In the genomic region with DNA sequence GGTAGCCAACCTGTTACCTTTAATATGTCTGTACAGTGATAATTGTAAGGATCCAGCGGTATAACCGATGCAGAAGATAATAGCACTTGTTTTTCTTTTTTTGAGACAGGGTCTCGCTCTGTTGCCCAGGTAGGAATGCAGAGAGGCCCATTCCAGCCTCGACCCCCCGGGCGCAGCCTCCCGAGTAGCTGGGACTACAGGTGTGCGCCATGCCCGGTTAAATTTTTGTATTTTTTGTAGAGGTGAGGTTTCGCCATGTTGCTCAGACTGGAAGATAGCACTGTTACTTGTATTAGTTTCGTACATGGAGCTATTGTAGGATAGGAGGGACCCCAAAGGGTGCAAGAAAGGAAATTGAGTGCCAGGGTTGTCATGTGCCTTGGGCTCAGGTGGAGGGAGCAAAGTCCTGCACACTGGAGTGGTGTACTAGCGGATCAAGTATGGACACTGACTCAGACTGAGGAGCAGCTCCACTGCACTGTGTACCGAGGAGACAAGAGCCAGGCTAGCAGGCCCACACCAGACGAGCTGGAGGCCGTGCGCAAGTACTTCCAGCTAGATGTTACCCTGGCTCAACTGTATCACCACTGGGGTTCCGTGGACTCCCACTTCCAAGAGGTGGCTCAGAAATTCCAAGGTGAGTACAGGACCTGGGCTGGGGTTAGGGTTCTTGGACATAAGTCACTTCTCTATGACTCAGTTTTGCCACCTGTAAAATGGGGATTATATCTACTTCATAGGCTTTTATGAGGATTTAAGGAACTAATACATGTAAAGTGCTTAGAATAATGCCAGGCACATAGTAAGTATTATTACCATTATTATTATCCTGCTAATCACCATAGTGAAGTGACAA, we compare ENCODE assay signal across 8 cellular contexts.
DNase-seq lines count a peak whose midpoint lies in the region; ATAC-seq and TF ChIP-seq lines count a peak whose summit lies in the region.

No MANE protein-coding gene starts in this region.

- peaks cover 20% of the 10 kb centered on the region for H3K79me2 ChIP-seq in MM.1S (ENCODE audit: low read length)

- H3K4me3 ChIP-seq in MM.1S (ENCODE audit: low read length) (peak overlapping the region; percentile 96), mucosa of rectum (ENCODE audit: low read length in 2 of 2) (peak overlapping the region; percentile 90 to 91)

- H3K4me3 Mint-ChIP-seq in central memory CD8-positive, alpha-beta T cell = peak overlapping the region; percentile 89

- no peaks in the 10 kb centered on the region for H3K27me3 Mint-ChIP-seq in central memory CD8-positive, alpha-beta T cell

- H3K9me3 ChIP-seq in MM.1S (replicated peaks; ENCODE audit: insufficient read depth, low read length) (no peaks in the 10 kb centered on the region), mucosa of rectum (ENCODE audit: control insufficient read depth in 2 of 2, low read length in 2 of 2) (no peaks in the 10 kb centered on the region)

- H3K36me3 ChIP-seq in MM.1S (replicated peaks; ENCODE audit: insufficient read depth, low read length) (peaks cover 3% of the 10 kb centered on the region), mucosa of rectum (ENCODE audit: control insufficient read depth in 2 of 2, insufficient read depth in 2 of 2, low read length in 2 of 2) (peaks cover 36 to 46% of the 10 kb centered on the region in 2 donors)

- no peak for ATAC-seq in central memory CD8-positive, alpha-beta T cell (replicated peaks; ENCODE audit: extremely low read depth, poor library complexity, severe bottlenecking)
- ATAC-seq in HG02938 (IDR thresholded peaks at IDR 0.05; ENCODE audit: unreplicated experiment) = no peak
- ATAC-seq in HG03139 (IDR thresholded peaks at IDR 0.05; ENCODE audit: unreplicated experiment) = no peak

- no peak for TF ChIP-seq CTCF in MM.1S (IDR thresholded peaks at IDR 0.05; ENCODE audit: low read length)

- H2AFZ ChIP-seq in MM.1S (ENCODE audit: low read length) = peak overlapping the region; percentile 99

- H3K27ac ChIP-seq in MM.1S (ENCODE audit: low read length) (peak overlapping the region; percentile 83; the same call in 1 of the 2 replicates), mucosa of rectum (ENCODE audit: low read depth in 2 of 2, low read length in 2 of 2) (peak overlapping the region; percentile 90 to 97)

- H3K9me3 Mint-ChIP-seq in central memory CD8-positive, alpha-beta T cell = no peaks in the 10 kb centered on the region

- H3K9me2 ChIP-seq in MM.1S (replicated peaks; ENCODE audit: insufficient read depth, low read length) = no peaks in the 10 kb centered on the region

- H3K4me1 ChIP-seq in MM.1S (ENCODE audit: low read length) (peaks cover 6% of the 10 kb centered on the region), mucosa of rectum (ENCODE audit: control insufficient read depth in 2 of 2, insufficient read depth in 2 of 2, low read length in 2 of 2) (peaks cover 23 to 27% of the 10 kb centered on the region in 2 donors)

- H4K20me1 ChIP-seq in MM.1S (ENCODE audit: insufficient read depth, low read length) = no peaks in the 10 kb centered on the region

- peaks cover 34% of the 10 kb centered on the region for H3K36me3 Mint-ChIP-seq in central memory CD8-positive, alpha-beta T cell (ENCODE audit: insufficient read depth)

- no peaks in the 10 kb centered on the region for H3K27me3 ChIP-seq in MM.1S (replicated peaks; ENCODE audit: insufficient read depth, low read length)
- no peaks in the 10 kb centered on the region for H3K27me3 ChIP-seq in mucosa of rectum (ENCODE audit: control insufficient read depth in 2 of 2, insufficient read depth in 2 of 2, low read length in 2 of 2)

- DNase-seq in COLO668 (lab: John Stamatoyannopoulos, UW; ENCODE audit: unreplicated experiment) (peak; percentile 14), MM.1S (no peak), NCI-H2107 treated with DMSO at 0.1 percent for 48 hours (lab: John Stamatoyannopoulos, UW; ENCODE audit: unreplicated experiment) (no peak), NCI-H2171 (lab: John Stamatoyannopoulos, UW) (no peak)
- no peak for DNase-seq in central memory CD8-positive, alpha-beta T cell (ENCODE audit: low spot score in 2 of 2)

- H3F3A ChIP-seq in MM.1S (ENCODE audit: insufficient read depth, low read length) = peaks cover 18% of the 10 kb centered on the region

- H3K4me1 Mint-ChIP-seq in central memory CD8-positive, alpha-beta T cell = peaks cover 46% of the 10 kb centered on the region

- H3K27ac Mint-ChIP-seq in central memory CD8-positive, alpha-beta T cell (ENCODE audit: low read depth) = peak overlapping the region; percentile 88

- H3K4me2 ChIP-seq in MM.1S (ENCODE audit: low read depth, low read length) = peak overlapping the region; percentile 99

- H3K9ac ChIP-seq in MM.1S (ENCODE audit: low read length) (peak overlapping the region; percentile 77), mucosa of rectum (ENCODE audit: low read depth in 1 of 2, low read length in 2 of 2) (peak overlapping the region; percentile 81 to 85)
